ENCODE assay signal across 1 cellular context in genomic region chr2:115650827-115651226, GRCh38.
TF ChIP-seq lines count a peak whose summit lies in the region.

No MANE protein-coding gene starts in this region.

TF ChIP-seq in H1, 55 proteins besides CTCF, POLR2A, EP300 and RAD21:
- TF ChIP-seq SAP30 (IDR thresholded peaks at IDR 0.05; ENCODE audit: insufficient read depth, insufficient replicate concordance, low read length), result no peak
- TF ChIP-seq ZNF274 (IDR thresholded peaks at IDR 0.05; ENCODE audit: borderline replicate concordance, extremely low read depth, low read length), result no peak
- TF ChIP-seq FOSL1 (IDR thresholded peaks at IDR 0.05; ENCODE audit: insufficient read depth, low read depth, low read length), result no peak
- no peak for TF ChIP-seq BCL11A (IDR thresholded peaks at IDR 0.05; ENCODE audit: low read depth in 2 of 2, low read length in 2 of 2)
- no peak for TF ChIP-seq HDAC6 (IDR thresholded peaks at IDR 0.05; ENCODE audit: low read depth, low read length)
- no peak for TF ChIP-seq RNF2 (IDR thresholded peaks at IDR 0.05; ENCODE audit: borderline replicate concordance, low read depth, low read length, missing control alignments, poor library complexity, severe bottlenecking)
- TF ChIP-seq SIRT6 (IDR thresholded peaks at IDR 0.05; ENCODE audit: low read length), result no peak
- no peak for TF ChIP-seq EZH2 (IDR thresholded peaks at IDR 0.05; ENCODE audit: low read depth, low read length, severe bottlenecking)
- TF ChIP-seq SP4 (IDR thresholded peaks at IDR 0.05; ENCODE audit: low read length), result no peak
- TF ChIP-seq NANOG (IDR thresholded peaks at IDR 0.05; ENCODE audit: insufficient read depth, low read depth, low read length, poor library complexity, severe bottlenecking), result no peak
- no peak for TF ChIP-seq CBX5 (IDR thresholded peaks at IDR 0.05; ENCODE audit: low read depth, low read length)
- TF ChIP-seq RBBP5 (IDR thresholded peaks at IDR 0.05; ENCODE audit: borderline replicate concordance, low read depth, low read length), result no peak
- no peak for TF ChIP-seq CBX8 (IDR thresholded peaks at IDR 0.05; ENCODE audit: borderline replicate concordance, low read depth, low read length)
- no peak for TF ChIP-seq E2F6 (IDR thresholded peaks at IDR 0.05)
- TF ChIP-seq JUN (IDR thresholded peaks at IDR 0.05; ENCODE audit: low read depth, low read length), result no peak
- TF ChIP-seq GTF2F1 (IDR thresholded peaks at IDR 0.05; ENCODE audit: borderline replicate concordance, low read depth, low read length), result no peak
- no peak for TF ChIP-seq CREB1 (IDR thresholded peaks at IDR 0.05)
- no peak for TF ChIP-seq BACH1 (IDR thresholded peaks at IDR 0.05; ENCODE audit: low read length)
